1 cellular context compared by ENCODE assay signal in the genomic region with DNA sequence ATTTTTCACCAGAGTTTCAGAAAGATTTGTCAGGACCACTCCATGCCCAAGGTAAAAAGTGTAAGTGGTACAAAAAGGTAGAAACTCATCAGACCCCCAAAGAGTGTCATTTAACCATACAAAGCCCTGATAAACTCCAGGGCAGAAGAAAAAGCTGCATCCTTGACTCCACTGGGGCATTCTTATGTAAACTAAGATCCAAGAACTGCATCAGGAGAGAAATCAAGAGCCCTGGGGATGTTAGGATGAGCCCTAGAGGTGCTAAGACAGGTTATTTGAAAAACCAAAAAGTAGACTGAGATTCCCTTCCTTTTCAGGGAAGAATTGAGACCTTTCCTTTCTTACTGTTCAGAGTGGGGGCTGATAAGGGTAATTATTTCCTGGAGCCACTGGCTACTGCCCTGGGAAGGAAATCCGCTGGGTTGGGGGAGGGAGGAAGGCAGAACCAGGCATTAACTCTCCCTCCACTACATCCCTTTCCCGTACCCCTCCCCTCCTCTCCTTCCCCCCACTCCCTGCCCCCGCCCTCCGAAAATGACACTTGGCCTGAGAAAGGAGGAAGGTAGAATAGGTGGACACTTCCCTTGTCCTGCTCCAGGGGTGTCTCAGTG.
TF ChIP-seq lines count a peak whose summit lies in the region.

No MANE protein-coding gene starts in this region.

TF ChIP-seq in WTC11, 78 proteins besides CTCF, POLR2A, EP300 and RAD21:
- TF ChIP-seq, protein P1, sequence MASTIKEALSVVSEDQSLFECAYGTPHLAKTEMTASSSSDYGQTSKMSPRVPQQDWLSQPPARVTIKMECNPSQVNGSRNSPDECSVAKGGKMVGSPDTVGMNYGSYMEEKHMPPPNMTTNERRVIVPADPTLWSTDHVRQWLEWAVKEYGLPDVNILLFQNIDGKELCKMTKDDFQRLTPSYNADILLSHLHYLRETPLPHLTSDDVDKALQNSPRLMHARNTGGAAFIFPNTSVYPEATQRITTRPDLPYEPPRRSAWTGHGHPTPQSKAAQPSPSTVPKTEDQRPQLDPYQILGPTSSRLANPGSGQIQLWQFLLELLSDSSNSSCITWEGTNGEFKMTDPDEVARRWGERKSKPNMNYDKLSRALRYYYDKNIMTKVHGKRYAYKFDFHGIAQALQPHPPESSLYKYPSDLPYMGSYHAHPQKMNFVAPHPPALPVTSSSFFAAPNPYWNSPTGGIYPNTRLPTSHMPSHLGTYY (CRISPR knock-in tag; IDR thresholded peaks at IDR 0.05): 0 out of 2 replicates have a peak, but pooled peaks have one; percentile 15
- no peak for TF ChIP-seq ZBTB21 (CRISPR knock-in tag; IDR thresholded peaks at IDR 0.05; ENCODE audit: borderline replicate concordance)
